Comparison of ENCODE assay signal across 19 cellular contexts in the genomic region with DNA sequence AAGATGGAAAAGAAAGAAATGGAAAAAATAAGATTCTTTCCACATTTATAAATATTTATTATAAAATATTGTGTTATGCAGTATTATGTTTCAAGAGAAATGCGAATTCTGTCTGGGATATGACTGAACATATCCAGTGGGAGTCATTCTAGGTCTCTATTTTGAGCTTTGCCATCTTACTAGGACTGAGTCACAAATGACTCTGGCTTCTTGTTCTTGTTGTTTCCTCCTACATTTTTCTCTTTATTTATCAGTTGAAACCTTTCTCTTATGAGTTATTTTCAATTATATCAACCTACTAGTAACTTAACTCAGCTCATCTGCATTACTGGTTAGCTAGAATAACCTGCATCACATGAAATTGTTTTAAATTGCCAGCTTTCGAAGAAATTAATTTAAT.
DNase-seq lines count a peak whose midpoint lies in the region; ATAC-seq and TF ChIP-seq lines count a peak whose summit lies in the region.
"Had no signal": no experiment of that assay in that cellular context is flagged by ENCODE, and none has a peak within 500 bp of the region (broad histone marks: within the 10 kb centered on the region; RNA-seq: fewer than 3 reads in every experiment).

No MANE protein-coding gene starts in this region.

- no peaks in the 10 kb centered on the region for H3K36me3 ChIP-seq in gastroesophageal sphincter

- peak; percentile 2 for DNase-seq in EH (ENCODE audit: low read depth)
- DNase-seq in LHCN-M2 (ENCODE audit: low read depth), result peak; percentile 62
- DNase-seq in iris pigment epithelial cell (ENCODE audit: low read depth), result peak; percentile 25
- DNase-seq in AG08396 (ENCODE audit: low spot score), result no peak
- no peak for DNase-seq in OCI-M2 (lab: John Stamatoyannopoulos, UW; ENCODE audit: unreplicated experiment)
- DNase-seq in NCI-H1436 (lab: John Stamatoyannopoulos, UW), result no peak
- DNase-seq: 8988T; Caco-2; CD4-positive, alpha-beta T cell; EL; GOT3; KBM-7; MV-4-11; NCI-H187; NCI-H2107; NCI-H510A; NCI-H748 treated with DMSO at 0.1 percent for 48 hours had no signal

- H3K27ac ChIP-seq in gastroesophageal sphincter, result no peak overlapping the region

- H3K4me1 ChIP-seq in gastroesophageal sphincter, result no peaks in the 10 kb centered on the region
- H3K4me1 ChIP-seq: Caco-2 had no signal

- no peaks in the 10 kb centered on the region for H3K9me3 ChIP-seq in gastroesophageal sphincter
- H3K9me3 ChIP-seq: Caco-2 had no signal

- no peak for TF ChIP-seq POLR2A in gastroesophageal sphincter (IDR thresholded peaks at IDR 0.05)

- ATAC-seq in esophagus mucosa (peak; percentile 49), gastroesophageal sphincter (no peak)

- 82 to 86% methylated on average over 2 of the region's 2 CpGs for WGBS in gastroesophageal sphincter (ENCODE audit: low coverage in 1 of 2), 2 donors

- no peak for TF ChIP-seq CTCF in gastroesophageal sphincter (IDR thresholded peaks at IDR 0.05)

- H3K27me3 ChIP-seq in gastroesophageal sphincter, result no peaks in the 10 kb centered on the region

- no peak for TF ChIP-seq EP300 in gastroesophageal sphincter (IDR thresholded peaks at IDR 0.05)

- no peak overlapping the region for H3K4me3 ChIP-seq in gastroesophageal sphincter

Comparison
In these comparisons a context has a peak if more than half of its experiments do, and no peak if none do; other contexts are left out.
1. DNase-seq: peak in EH (single experiment), LHCN-M2 (single experiment) and iris pigment epithelial cell (single experiment); none in AG08396 (single experiment), OCI-M2 (single experiment) and NCI-H1436 (single experiment).